In the genomic region with DNA sequence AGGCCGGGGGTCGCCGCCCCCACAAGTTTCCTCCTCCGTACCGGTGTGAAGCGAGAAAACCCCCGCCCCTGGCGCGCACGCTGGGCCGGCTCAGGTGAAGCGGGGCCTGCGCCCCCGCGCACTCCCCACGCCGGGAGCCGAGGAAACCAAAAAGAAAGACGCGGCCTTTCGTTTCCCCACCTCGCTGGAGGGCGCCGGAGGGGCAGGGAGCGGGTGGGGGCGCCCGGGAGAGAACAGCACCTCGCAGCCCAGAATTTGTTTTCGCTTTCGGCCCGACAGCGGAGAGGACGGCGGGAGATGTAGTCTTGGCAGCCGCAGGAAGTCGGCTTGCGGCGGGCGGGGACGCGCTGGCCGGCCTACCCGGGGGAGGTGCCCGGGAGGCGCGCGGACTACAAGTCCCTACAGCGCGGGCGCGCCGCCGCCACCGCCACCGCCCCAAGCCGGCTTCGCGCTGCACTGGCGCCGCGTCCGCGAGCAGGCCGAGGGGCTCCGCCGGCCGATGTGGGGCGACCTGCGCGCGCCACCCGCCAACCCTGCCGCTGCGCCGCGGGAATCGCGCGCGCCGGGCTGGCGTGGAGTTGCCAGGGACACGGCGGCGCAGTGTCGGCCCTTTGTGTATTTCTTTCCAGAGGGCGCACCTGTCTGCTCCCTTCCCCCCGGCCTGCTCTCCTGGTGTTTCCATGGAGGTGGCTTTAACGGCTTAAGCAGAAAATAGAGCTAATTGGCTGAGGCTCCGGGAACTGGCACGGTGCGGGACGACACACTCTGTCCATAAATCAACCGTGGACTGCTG, we compare ENCODE assay signal across 1 cellular context.
TF ChIP-seq lines count a peak whose summit lies in the region.

A gene with protein sequence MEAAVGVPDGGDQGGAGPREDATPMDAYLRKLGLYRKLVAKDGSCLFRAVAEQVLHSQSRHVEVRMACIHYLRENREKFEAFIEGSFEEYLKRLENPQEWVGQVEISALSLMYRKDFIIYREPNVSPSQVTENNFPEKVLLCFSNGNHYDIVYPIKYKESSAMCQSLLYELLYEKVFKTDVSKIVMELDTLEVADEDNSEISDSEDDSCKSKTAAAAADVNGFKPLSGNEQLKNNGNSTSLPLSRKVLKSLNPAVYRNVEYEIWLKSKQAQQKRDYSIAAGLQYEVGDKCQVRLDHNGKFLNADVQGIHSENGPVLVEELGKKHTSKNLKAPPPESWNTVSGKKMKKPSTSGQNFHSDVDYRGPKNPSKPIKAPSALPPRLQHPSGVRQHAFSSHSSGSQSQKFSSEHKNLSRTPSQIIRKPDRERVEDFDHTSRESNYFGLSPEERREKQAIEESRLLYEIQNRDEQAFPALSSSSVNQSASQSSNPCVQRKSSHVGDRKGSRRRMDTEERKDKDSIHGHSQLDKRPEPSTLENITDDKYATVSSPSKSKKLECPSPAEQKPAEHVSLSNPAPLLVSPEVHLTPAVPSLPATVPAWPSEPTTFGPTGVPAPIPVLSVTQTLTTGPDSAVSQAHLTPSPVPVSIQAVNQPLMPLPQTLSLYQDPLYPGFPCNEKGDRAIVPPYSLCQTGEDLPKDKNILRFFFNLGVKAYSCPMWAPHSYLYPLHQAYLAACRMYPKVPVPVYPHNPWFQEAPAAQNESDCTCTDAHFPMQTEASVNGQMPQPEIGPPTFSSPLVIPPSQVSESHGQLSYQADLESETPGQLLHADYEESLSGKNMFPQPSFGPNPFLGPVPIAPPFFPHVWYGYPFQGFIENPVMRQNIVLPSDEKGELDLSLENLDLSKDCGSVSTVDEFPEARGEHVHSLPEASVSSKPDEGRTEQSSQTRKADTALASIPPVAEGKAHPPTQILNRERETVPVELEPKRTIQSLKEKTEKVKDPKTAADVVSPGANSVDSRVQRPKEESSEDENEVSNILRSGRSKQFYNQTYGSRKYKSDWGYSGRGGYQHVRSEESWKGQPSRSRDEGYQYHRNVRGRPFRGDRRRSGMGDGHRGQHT (minus strand): TSS at position 292 of the 793 bp plus-strand sequence. CDS start 616 bp downstream, outside the sequence.

TF ChIP-seq in HepG2, 621 proteins besides CTCF, POLR2A, EP300 and RAD21 (continued from another document and continues in another):
- TF ChIP-seq, protein P1, sequence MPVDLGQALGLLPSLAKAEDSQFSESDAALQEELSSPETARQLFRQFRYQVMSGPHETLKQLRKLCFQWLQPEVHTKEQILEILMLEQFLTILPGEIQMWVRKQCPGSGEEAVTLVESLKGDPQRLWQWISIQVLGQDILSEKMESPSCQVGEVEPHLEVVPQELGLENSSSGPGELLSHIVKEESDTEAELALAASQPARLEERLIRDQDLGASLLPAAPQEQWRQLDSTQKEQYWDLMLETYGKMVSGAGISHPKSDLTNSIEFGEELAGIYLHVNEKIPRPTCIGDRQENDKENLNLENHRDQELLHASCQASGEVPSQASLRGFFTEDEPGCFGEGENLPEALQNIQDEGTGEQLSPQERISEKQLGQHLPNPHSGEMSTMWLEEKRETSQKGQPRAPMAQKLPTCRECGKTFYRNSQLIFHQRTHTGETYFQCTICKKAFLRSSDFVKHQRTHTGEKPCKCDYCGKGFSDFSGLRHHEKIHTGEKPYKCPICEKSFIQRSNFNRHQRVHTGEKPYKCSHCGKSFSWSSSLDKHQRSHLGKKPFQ (CRISPR knock-in tag; IDR thresholded peaks at IDR 0.05; ENCODE audit: insufficient replicate concordance), result peak; percentile 44
- TF ChIP-seq, protein P2, sequence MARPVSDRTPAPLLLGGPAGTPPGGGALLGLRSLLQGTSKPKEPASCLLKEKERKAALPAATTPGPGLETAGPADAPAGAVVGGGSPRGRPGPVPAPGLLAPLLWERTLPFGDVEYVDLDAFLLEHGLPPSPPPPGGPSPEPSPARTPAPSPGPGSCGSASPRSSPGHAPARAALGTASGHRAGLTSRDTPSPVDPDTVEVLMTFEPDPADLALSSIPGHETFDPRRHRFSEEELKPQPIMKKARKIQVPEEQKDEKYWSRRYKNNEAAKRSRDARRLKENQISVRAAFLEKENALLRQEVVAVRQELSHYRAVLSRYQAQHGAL (CRISPR knock-in tag; IDR thresholded peaks at IDR 0.05; ENCODE audit: not compliant biosample characterization), result no peak
- TF ChIP-seq ZNF572 (CRISPR knock-in tag; IDR thresholded peaks at IDR 0.05), result no peak
- TF ChIP-seq ZNF503 (CRISPR knock-in tag; IDR thresholded peaks at IDR 0.05), result no peak
- TF ChIP-seq, protein P3, sequence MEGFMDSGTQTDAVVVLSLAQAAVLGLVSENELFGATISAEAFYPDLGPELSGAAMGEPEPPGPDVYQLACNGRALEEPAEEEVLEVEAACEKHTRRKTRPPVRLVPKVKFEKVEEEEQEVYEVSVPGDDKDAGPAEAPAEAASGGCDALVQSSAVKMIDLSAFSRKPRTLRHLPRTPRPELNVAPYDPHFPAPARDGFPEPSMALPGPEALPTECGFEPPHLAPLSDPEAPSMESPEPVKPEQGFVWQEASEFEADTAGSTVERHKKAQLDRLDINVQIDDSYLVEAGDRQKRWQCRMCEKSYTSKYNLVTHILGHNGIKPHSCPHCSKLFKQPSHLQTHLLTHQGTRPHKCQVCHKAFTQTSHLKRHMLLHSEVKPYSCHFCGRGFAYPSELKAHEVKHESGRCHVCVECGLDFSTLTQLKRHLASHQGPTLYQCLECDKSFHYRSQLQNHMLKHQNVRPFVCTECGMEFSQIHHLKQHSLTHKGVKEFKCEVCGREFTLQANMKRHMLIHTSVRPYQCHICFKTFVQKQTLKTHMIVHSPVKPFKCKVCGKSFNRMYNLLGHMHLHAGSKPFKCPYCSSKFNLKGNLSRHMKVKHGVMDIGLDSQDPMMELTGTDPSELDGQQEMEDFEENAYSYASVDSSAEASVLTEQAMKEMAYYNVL (CRISPR knock-in tag; IDR thresholded peaks at IDR 0.05; ENCODE audit: borderline replicate concordance), result no peak
- TF ChIP-seq, protein P4, sequence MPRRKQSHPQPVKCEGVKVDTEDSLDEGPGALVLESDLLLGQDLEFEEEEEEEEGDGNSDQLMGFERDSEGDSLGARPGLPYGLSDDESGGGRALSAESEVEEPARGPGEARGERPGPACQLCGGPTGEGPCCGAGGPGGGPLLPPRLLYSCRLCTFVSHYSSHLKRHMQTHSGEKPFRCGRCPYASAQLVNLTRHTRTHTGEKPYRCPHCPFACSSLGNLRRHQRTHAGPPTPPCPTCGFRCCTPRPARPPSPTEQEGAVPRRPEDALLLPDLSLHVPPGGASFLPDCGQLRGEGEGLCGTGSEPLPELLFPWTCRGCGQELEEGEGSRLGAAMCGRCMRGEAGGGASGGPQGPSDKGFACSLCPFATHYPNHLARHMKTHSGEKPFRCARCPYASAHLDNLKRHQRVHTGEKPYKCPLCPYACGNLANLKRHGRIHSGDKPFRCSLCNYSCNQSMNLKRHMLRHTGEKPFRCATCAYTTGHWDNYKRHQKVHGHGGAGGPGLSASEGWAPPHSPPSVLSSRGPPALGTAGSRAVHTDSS (CRISPR knock-in tag; conservative IDR thresholded peaks at IDR 0.05), result no peak
- TF ChIP-seq ATAD3A (CRISPR knock-in tag; IDR thresholded peaks at IDR 0.05), result no peak
- TF ChIP-seq SMARCE1 (IDR thresholded peaks at IDR 0.05; ENCODE audit: borderline replicate concordance), result no peak
- peak; percentile 41; the same call in 1 of the 2 replicates for TF ChIP-seq HDAC2 (CRISPR knock-in tag; IDR thresholded peaks at IDR 0.05)
- TF ChIP-seq NFYC (CRISPR knock-in tag; IDR thresholded peaks at IDR 0.05), result peak; percentile 8; the same call in 1 of the 2 replicates
- no peak for TF ChIP-seq TBL1XR1 (IDR thresholded peaks at IDR 0.05; ENCODE audit: borderline replicate concordance, low read length, partially characterized antibody)
- no peak for TF ChIP-seq ZNF724P (CRISPR knock-in tag; IDR thresholded peaks at IDR 0.05; ENCODE audit: borderline replicate concordance)
- 0 out of 4 replicates have a peak, but pooled peaks of 1 of the 2 experiments have one; percentile 17 for TF ChIP-seq NR2F1 (CRISPR knock-in tag; IDR thresholded peaks at IDR 0.05)
- no peak for TF ChIP-seq ZBTB39 (CRISPR knock-in tag; IDR thresholded peaks at IDR 0.05)
- peak; percentile 28; the same call in 1 of the 2 replicates for TF ChIP-seq ZNF547 (CRISPR knock-in tag; IDR thresholded peaks at IDR 0.05)
- TF ChIP-seq PAX8 (CRISPR knock-in tag; IDR thresholded peaks at IDR 0.05; ENCODE audit: borderline replicate concordance), result 0 out of 2 replicates have a peak, but pooled peaks have one; percentile 13
- TF ChIP-seq XRCC5 (optimal IDR thresholded peaks at IDR 0.05; ENCODE audit: low read length), result no peak
- TF ChIP-seq SP140L (CRISPR knock-in tag; IDR thresholded peaks at IDR 0.05; ENCODE audit: borderline replicate concordance), result no peak
- no peak for TF ChIP-seq TRIM24 (CRISPR knock-in tag; IDR thresholded peaks at IDR 0.05)
- TF ChIP-seq ZSCAN31 (CRISPR knock-in tag; IDR thresholded peaks at IDR 0.05; ENCODE audit: low read depth), result peak; percentile 14; the same call in 1 of the 2 replicates
- TF ChIP-seq MIXL1 (CRISPR knock-in tag; IDR thresholded peaks at IDR 0.05), result no peak
- no peak for TF ChIP-seq JUN (CRISPR knock-in tag; IDR thresholded peaks at IDR 0.05)
- TF ChIP-seq, protein P5, sequence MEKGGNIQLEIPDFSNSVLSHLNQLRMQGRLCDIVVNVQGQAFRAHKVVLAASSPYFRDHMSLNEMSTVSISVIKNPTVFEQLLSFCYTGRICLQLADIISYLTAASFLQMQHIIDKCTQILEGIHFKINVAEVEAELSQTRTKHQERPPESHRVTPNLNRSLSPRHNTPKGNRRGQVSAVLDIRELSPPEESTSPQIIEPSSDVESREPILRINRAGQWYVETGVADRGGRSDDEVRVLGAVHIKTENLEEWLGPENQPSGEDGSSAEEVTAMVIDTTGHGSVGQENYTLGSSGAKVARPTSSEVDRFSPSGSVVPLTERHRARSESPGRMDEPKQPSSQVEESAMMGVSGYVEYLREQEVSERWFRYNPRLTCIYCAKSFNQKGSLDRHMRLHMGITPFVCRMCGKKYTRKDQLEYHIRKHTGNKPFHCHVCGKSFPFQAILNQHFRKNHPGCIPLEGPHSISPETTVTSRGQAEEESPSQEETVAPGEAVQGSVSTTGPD (CRISPR knock-in tag; IDR thresholded peaks at IDR 0.05), result no peak
- TF ChIP-seq USF2 (IDR thresholded peaks at IDR 0.05; ENCODE audit: low read depth, low read length), result no peak
- TF ChIP-seq USF2 (CRISPR knock-in tag; IDR thresholded peaks at IDR 0.05; ENCODE audit: borderline replicate concordance), result no peak
- peak; percentile 44 for TF ChIP-seq ZNF768 (CRISPR knock-in tag; IDR thresholded peaks at IDR 0.05)
- TF ChIP-seq HDAC6 (IDR thresholded peaks at IDR 0.05; ENCODE audit: low read depth, low read length), result no peak
